Comparison of ENCODE assay signal across 2 cellular contexts in the genomic region with DNA sequence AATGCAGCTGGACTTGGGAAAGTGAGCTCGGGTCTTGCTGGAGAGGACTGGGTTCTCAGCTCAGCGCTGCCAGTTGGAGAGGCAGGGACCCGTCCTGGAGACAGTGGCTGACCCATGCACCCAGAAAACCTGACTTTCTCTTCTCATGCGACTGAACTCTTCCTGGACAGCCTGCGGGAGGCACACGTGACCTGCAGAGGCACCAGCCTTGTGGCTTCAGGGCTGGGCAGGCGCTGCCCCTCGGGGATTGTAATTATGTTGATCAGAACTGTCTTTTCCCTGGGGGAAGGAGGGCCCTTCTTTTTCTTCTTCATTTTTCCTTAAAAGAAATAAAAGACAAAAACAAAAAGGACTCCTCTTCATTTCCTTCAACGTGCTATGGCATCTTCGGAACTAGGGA.
A peak's percentile ranks its signal among the peaks of the same experiment; 100 is the strongest.
TF ChIP-seq lines count a peak whose summit lies in the region.

No MANE protein-coding gene starts in this region.

TF ChIP-seq in GM23338, 12 proteins besides CTCF, POLR2A, EP300 and RAD21:
- TF ChIP-seq EZH2phosphoT487 (IDR thresholded peaks at IDR 0.05; ENCODE audit: unreplicated experiment) (no peak), JUNB (IDR thresholded peaks at IDR 0.05; ENCODE audit: unreplicated experiment) (no peak), CREB1 (CRISPR knock-in tag; IDR thresholded peaks at IDR 0.05; ENCODE audit: low read depth) (no peak), STAT1 (IDR thresholded peaks at IDR 0.05; ENCODE audit: unreplicated experiment) (no peak), NANOG (IDR thresholded peaks at IDR 0.05; ENCODE audit: borderline replicate concordance) (no peak)
- TF ChIP-seq, protein P1, sequence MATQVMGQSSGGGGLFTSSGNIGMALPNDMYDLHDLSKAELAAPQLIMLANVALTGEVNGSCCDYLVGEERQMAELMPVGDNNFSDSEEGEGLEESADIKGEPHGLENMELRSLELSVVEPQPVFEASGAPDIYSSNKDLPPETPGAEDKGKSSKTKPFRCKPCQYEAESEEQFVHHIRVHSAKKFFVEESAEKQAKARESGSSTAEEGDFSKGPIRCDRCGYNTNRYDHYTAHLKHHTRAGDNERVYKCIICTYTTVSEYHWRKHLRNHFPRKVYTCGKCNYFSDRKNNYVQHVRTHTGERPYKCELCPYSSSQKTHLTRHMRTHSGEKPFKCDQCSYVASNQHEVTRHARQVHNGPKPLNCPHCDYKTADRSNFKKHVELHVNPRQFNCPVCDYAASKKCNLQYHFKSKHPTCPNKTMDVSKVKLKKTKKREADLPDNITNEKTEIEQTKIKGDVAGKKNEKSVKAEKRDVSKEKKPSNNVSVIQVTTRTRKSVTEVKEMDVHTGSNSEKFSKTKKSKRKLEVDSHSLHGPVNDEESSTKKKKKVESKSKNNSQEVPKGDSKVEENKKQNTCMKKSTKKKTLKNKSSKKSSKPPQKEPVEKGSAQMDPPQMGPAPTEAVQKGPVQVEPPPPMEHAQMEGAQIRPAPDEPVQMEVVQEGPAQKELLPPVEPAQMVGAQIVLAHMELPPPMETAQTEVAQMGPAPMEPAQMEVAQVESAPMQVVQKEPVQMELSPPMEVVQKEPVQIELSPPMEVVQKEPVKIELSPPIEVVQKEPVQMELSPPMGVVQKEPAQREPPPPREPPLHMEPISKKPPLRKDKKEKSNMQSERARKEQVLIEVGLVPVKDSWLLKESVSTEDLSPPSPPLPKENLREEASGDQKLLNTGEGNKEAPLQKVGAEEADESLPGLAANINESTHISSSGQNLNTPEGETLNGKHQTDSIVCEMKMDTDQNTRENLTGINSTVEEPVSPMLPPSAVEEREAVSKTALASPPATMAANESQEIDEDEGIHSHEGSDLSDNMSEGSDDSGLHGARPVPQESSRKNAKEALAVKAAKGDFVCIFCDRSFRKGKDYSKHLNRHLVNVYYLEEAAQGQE (IDR thresholded peaks at IDR 0.05; ENCODE audit: unreplicated experiment) = no peak
- TF ChIP-seq, protein P2, sequence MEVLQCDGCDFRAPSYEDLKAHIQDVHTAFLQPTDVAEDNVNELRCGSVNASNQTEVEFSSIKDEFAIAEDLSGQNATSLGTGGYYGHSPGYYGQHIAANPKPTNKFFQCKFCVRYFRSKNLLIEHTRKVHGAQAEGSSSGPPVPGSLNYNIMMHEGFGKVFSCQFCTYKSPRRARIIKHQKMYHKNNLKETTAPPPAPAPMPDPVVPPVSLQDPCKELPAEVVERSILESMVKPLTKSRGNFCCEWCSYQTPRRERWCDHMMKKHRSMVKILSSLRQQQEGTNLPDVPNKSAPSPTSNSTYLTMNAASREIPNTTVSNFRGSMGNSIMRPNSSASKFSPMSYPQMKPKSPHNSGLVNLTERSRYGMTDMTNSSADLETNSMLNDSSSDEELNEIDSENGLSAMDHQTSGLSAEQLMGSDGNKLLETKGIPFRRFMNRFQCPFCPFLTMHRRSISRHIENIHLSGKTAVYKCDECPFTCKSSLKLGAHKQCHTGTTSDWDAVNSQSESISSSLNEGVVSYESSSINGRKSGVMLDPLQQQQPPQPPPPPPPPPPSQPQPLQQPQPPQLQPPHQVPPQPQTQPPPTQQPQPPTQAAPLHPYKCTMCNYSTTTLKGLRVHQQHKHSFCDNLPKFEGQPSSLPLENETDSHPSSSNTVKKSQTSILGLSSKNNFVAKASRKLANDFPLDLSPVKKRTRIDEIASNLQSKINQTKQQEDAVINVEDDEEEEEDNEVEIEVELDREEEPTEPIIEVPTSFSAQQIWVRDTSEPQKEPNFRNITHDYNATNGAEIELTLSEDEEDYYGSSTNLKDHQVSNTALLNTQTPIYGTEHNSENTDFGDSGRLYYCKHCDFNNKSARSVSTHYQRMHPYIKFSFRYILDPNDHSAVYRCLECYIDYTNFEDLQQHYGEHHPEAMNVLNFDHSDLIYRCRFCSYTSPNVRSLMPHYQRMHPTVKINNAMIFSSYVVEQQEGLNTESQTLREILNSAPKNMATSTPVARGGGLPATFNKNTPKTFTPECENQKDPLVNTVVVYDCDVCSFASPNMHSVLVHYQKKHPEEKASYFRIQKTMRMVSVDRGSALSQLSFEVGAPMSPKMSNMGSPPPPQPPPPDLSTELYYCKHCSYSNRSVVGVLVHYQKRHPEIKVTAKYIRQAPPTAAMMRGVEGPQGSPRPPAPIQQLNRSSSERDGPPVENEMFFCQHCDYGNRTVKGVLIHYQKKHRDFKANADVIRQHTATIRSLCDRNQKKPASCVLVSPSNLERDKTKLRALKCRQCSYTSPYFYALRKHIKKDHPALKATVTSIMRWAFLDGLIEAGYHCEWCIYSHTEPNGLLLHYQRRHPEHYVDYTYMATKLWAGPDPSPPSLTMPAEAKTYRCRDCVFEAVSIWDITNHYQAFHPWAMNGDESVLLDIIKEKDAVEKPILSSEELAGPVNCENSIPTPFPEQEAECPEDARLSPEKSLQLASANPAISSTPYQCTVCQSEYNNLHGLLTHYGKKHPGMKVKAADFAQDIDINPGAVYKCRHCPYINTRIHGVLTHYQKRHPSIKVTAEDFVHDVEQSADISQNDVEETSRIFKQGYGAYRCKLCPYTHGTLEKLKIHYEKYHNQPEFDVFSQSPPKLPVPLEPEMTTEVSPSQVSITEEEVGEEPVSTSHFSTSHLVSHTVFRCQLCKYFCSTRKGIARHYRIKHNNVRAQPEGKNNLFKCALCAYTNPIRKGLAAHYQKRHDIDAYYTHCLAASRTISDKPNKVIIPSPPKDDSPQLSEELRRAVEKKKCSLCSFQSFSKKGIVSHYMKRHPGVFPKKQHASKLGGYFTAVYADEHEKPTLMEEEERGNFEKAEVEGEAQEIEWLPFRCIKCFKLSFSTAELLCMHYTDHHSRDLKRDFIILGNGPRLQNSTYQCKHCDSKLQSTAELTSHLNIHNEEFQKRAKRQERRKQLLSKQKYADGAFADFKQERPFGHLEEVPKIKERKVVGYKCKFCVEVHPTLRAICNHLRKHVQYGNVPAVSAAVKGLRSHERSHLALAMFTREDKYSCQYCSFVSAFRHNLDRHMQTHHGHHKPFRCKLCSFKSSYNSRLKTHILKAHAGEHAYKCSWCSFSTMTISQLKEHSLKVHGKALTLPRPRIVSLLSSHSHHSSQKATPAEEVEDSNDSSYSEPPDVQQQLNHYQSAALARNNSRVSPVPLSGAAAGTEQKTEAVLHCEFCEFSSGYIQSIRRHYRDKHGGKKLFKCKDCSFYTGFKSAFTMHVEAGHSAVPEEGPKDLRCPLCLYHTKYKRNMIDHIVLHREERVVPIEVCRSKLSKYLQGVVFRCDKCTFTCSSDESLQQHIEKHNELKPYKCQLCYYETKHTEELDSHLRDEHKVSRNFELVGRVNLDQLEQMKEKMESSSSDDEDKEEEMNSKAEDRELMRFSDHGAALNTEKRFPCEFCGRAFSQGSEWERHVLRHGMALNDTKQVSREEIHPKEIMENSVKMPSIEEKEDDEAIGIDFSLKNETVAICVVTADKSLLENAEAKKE (CRISPR knock-in tag; IDR thresholded peaks at IDR 0.05) = no peak

TF ChIP-seq in K562, 482 proteins besides CTCF, POLR2A, EP300 and RAD21:
- TF ChIP-seq PRMT5 (CRISPR knock-in tag; IDR thresholded peaks at IDR 0.05) = no peak
- TF ChIP-seq, protein P3, sequence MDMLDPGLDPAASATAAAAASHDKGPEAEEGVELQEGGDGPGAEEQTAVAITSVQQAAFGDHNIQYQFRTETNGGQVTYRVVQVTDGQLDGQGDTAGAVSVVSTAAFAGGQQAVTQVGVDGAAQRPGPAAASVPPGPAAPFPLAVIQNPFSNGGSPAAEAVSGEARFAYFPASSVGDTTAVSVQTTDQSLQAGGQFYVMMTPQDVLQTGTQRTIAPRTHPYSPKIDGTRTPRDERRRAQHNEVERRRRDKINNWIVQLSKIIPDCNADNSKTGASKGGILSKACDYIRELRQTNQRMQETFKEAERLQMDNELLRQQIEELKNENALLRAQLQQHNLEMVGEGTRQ (CRISPR knock-in tag; IDR thresholded peaks at IDR 0.05) = peak; percentile 30; the same call in 1 of the 2 replicates
